Comparison of ENCODE assay signal across 13 cellular contexts in the genomic region with DNA sequence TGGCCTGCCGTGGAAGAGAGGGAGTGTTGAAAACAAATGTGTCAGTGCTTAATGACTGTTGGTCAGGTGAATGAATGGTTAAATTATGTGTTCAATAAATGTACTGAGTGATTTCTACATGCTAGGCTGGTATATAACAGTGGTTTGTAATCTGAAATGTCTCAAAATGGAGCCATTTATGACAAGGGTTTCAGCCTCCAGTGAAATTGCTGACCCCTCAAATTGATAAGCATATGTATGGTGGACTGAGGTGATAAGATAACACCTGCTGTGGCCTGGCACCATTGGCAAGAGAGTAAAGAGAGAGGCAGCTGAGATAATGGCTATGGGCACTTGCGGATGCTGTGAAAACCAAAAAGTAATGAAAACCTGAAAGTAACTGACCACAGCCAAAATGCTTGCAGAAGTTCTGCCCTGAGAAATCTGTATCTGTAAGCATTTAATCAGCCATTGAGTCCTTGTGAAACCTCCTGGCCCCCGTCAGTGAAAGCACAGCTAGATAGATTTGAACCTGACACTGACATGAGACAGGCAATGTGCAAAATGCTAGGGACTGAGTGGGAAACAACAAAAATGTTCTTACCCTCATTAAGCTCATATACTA. TPM values are rescaled to one million over a fixed set of nuclear protein-coding genes. Genes with fewer than 3 reads are reported as not detected.
DNase-seq lines count a peak whose midpoint lies in the region; ATAC-seq lines count a peak whose summit lies in the region.
"Had no signal": no experiment of that assay in that cellular context is flagged by ENCODE, and none has a peak within 500 bp of the region (broad histone marks: within the 10 kb centered on the region; RNA-seq: fewer than 3 reads in every experiment).

No MANE protein-coding gene starts in this region.

- H3K23ac ChIP-seq in mesenchymal stem cell (ENCODE audit: low read length in 2 of 2): no peak overlapping the region

- H3K9me3 ChIP-seq in mesenchymal stem cell (ENCODE audit: control insufficient read depth, low read length): no peaks in the 10 kb centered on the region
- H3K9me3 ChIP-seq: adrenal gland, thoracic aorta had no signal

- peaks cover 4% of the 10 kb centered on the region for H3K4me1 ChIP-seq in mesenchymal stem cell (ENCODE audit: control insufficient read depth, insufficient read depth, low read depth, low read length)

- no peak overlapping the region for H2BK15ac ChIP-seq in mesenchymal stem cell (ENCODE audit: low read depth, poor library complexity, severe bottlenecking)

- H4K91ac ChIP-seq in mesenchymal stem cell (ENCODE audit: low read length): no peak overlapping the region

- H2BK120ac ChIP-seq in mesenchymal stem cell (ENCODE audit: low read depth, low read length): no peak overlapping the region

- peak overlapping the region; percentile 2 for H2AK5ac ChIP-seq in mesenchymal stem cell (ENCODE audit: low read length, severe bottlenecking)

- H2BK12ac ChIP-seq in mesenchymal stem cell (ENCODE audit: low read length in 2 of 2): no peak overlapping the region

- H3K4me3 ChIP-seq in mesenchymal stem cell (ENCODE audit: insufficient read depth in 1 of 2, low read depth in 1 of 2, low read length in 2 of 2): no peak overlapping the region
- H3K4me3 ChIP-seq: adrenal gland, lung, thoracic aorta had no signal

- H3K36me3 ChIP-seq in mesenchymal stem cell (ENCODE audit: control insufficient read depth in 1 of 2, insufficient read depth in 2 of 2, low read depth in 1 of 2, low read length in 2 of 2): peaks cover 0 to 1% of the 10 kb centered on the region in 2 experiments
- H3K36me3 ChIP-seq: adrenal gland, thoracic aorta had no signal

- no peak overlapping the region for H3K4me2 ChIP-seq in mesenchymal stem cell (ENCODE audit: low read length, poor library complexity, severe bottlenecking)

- no peak overlapping the region for H3K27ac ChIP-seq in mesenchymal stem cell (ENCODE audit: low read length, poor library complexity, severe bottlenecking)
- H3K27ac ChIP-seq: adrenal gland, HL-60, thoracic aorta had no signal

- peak; percentile 21 for DNase-seq in mesenchymal stem cell
- no peak for DNase-seq in effector CD4-positive, alpha-beta T cell
- no peak for DNase-seq in NCI-H774 (lab: John Stamatoyannopoulos, UW)
- DNase-seq in GF-D8 (lab: John Stamatoyannopoulos, UW): no peak
- DNase-seq: DND-41 had no signal

- H3K18ac ChIP-seq in mesenchymal stem cell (ENCODE audit: low read depth in 1 of 2, low read length in 2 of 2): peak overlapping the region; percentile 8 to 40

- H2AFZ ChIP-seq in mesenchymal stem cell (ENCODE audit: low read depth, low read length): peak overlapping the region; percentile 42

- ATAC-seq in GM18519 (IDR thresholded peaks at IDR 0.05; ENCODE audit: low FRiP score, unreplicated experiment) (peak; percentile 32), GM21737 (IDR thresholded peaks at IDR 0.05; ENCODE audit: unreplicated experiment) (peak; percentile 31), HG03571 (IDR thresholded peaks at IDR 0.05; ENCODE audit: unreplicated experiment) (peak; percentile 39), HG03025 (IDR thresholded peaks at IDR 0.05; ENCODE audit: low FRiP score, unreplicated experiment) (no peak)

- no peaks in the 10 kb centered on the region for H3K79me1 ChIP-seq in mesenchymal stem cell (replicated peaks; ENCODE audit: low read length, poor library complexity, severe bottlenecking)

- no peaks in the 10 kb centered on the region for H3K27me3 ChIP-seq in mesenchymal stem cell (ENCODE audit: control insufficient read depth in 1 of 2, insufficient read depth in 1 of 2, low read length in 2 of 2)
- H3K27me3 ChIP-seq: adrenal gland had no signal

- no peak overlapping the region for H3K4ac ChIP-seq in mesenchymal stem cell (ENCODE audit: low read depth in 1 of 2, low read length in 2 of 2)

- no peak overlapping the region for H3K14ac ChIP-seq in mesenchymal stem cell (ENCODE audit: low read length in 2 of 2)

- no peak overlapping the region for H4K8ac ChIP-seq in mesenchymal stem cell (ENCODE audit: low read length)

- 64% methylated on average over 3 of the region's 3 CpGs for WGBS in mesenchymal stem cell

- H2BK5ac ChIP-seq in mesenchymal stem cell (ENCODE audit: low read depth, low read length, poor library complexity, severe bottlenecking): no peak overlapping the region

- H3K9ac ChIP-seq in mesenchymal stem cell (ENCODE audit: low read length): no peak overlapping the region

RNA-seq across cellular contexts. Expression of gene BCAT1, which starts 1.4 kb away (rescaled TPM):
- 65.2 TPM for polyA plus RNA-seq in mesenchymal stem cell (2013, experiment 1 of 2)
- 68.3 TPM for polyA plus RNA-seq in mesenchymal stem cell (2013, experiment 2 of 2)
